19 cellular contexts compared by ENCODE assay signal in the genomic region with DNA sequence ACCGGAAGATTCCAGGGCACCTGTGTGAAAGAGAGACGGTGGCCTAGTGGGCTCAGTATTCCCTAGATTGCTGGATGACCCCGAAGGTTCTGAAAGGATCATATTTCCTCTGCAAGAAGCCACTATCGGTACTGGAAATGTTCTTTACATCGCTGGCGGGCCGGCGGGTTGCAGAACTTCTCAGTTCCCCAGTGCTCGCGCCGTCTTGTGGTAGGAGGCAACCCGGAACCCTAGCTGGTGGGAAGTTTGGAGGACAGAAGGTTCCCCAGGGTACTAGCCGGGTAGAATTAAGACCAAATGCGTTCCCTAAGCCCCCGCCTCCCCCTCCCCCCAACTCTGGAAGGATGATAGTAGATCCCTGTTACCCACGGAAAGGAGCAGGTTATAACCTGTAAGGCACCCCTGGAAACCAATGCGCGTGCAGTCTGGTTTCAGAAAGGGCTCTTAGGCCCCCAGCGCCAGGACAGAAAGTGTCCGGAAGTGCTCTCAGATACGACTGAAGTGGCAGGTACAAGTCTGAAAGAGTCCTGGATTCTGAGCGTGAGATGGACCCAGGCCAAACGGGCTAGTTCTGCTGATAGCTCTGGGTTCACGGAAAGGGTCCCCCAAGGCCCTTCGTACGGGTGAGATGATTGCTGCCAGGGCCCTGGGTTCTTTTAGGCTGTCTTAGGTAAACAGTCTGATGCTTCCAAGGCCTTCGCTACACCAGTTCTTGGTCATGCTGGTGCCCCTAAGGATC.
DNase-seq lines count a peak whose midpoint lies in the region; ATAC-seq and TF ChIP-seq lines count a peak whose summit lies in the region.
"Had no signal": no experiment of that assay in that cellular context is flagged by ENCODE, and none has a peak within 500 bp of the region (broad histone marks: within the 10 kb centered on the region; RNA-seq: fewer than 3 reads in every experiment).

No MANE protein-coding gene starts in this region.

- H3K36me3 ChIP-seq in right atrium auricular region = no peaks in the 10 kb centered on the region
- H3K36me3 ChIP-seq in heart left ventricle = no peaks in the 10 kb centered on the region
- H3K36me3 ChIP-seq: BE2C, BLaER1 had no signal

- no peak overlapping the region for H3K4me3 Mint-ChIP-seq in osteocyte (ENCODE audit: unreplicated experiment)
- H3K4me3 Mint-ChIP-seq: CD14-positive monocyte; CD4-positive, alpha-beta T cell; CD8-positive, alpha-beta T cell had no signal

- no peak overlapping the region for H3K4me3 ChIP-seq in right atrium auricular region
- no peak overlapping the region for H3K4me3 ChIP-seq in heart left ventricle
- H3K4me3 ChIP-seq: BLaER1 had no signal

- no peak for ATAC-seq in heart left ventricle
- ATAC-seq: CD8-positive, alpha-beta T cell had no signal

- no peaks in the 10 kb centered on the region for H3K4me1 ChIP-seq in right atrium auricular region
- no peaks in the 10 kb centered on the region for H3K4me1 ChIP-seq in heart left ventricle
- H3K4me1 ChIP-seq: BE2C, BLaER1, Caco-2 had no signal

- H3K9me3 Mint-ChIP-seq in osteocyte (ENCODE audit: unreplicated experiment) = peaks cover 16% of the 10 kb centered on the region
- H3K9me3 Mint-ChIP-seq: CD4-positive, alpha-beta T cell had no signal

- no peak for TF ChIP-seq CTCF in right atrium auricular region (IDR thresholded peaks at IDR 0.05)
- no peak for TF ChIP-seq CTCF in heart left ventricle (IDR thresholded peaks at IDR 0.05)
- no peak for TF ChIP-seq CTCF in osteocyte (IDR thresholded peaks at IDR 0.05)

- H3K9me3 ChIP-seq in right atrium auricular region (no peaks in the 10 kb centered on the region), heart left ventricle (peaks cover 0 to 6% (median 0%) of the 10 kb centered on the region in 12 donors)
- H3K9me3 ChIP-seq: BE2C, BLaER1, Caco-2 had no signal

- no peaks in the 10 kb centered on the region for H3K36me3 Mint-ChIP-seq in osteocyte (ENCODE audit: unreplicated experiment)
- H3K36me3 Mint-ChIP-seq: CD14-positive monocyte; CD8-positive, alpha-beta T cell had no signal

- DNase-seq in right atrium auricular region (ENCODE audit: low spot score) = peak; percentile 21
- no peak for DNase-seq in heart left ventricle
- peak; percentile 25 for DNase-seq in SHP77 treated with DMSO at 0.1 percent for 48 hours (lab: John Stamatoyannopoulos, UW)
- peak; percentile 77 for DNase-seq in osteocyte (ENCODE audit: extremely low spot score, unreplicated experiment)
- no peak for DNase-seq in CD1c-positive myeloid dendritic cell (ENCODE audit: extremely low spot score)
- no peak for DNase-seq in NCI-H2227 (lab: John Stamatoyannopoulos, UW; ENCODE audit: unreplicated experiment)
- no peak for DNase-seq in NCI-H1436 treated with DMSO at 0.1 percent for 48 hours (lab: John Stamatoyannopoulos, UW)
- DNase-seq: 8988T; ACHN; BE2C; C1 segment of cervical spinal cord; Caco-2; Calu3; CD4-positive, alpha-beta T cell; CD8-positive, alpha-beta T cell; DMS79 treated with DMSO at 0.1 percent for 48 hours; GF-D8 had no signal

- no peaks in the 10 kb centered on the region for H3K27me3 ChIP-seq in right atrium auricular region
- no peaks in the 10 kb centered on the region for H3K27me3 ChIP-seq in heart left ventricle
- H3K27me3 ChIP-seq: BE2C had no signal

- intact Hi-C loops in heart left ventricle (cut with DNase I) = no loop called here

- TF ChIP-seq POLR2A in heart left ventricle (IDR thresholded peaks at IDR 0.05) = no peak

- WGBS in heart left ventricle, 4 donors = 83 to 94% (median 89%) methylated on average over 24 to 27 of the region's 27 CpGs

- H3K27ac ChIP-seq in right atrium auricular region = no peak overlapping the region
- H3K27ac ChIP-seq in heart left ventricle = no peak overlapping the region
- H3K27ac ChIP-seq: BLaER1 had no signal

- H3K4me1 Mint-ChIP-seq in osteocyte (ENCODE audit: unreplicated experiment) = no peaks in the 10 kb centered on the region
- H3K4me1 Mint-ChIP-seq: CD14-positive monocyte had no signal

- H3K27ac Mint-ChIP-seq in osteocyte (ENCODE audit: unreplicated experiment) = no peak overlapping the region
- H3K27ac Mint-ChIP-seq: CD14-positive monocyte; CD4-positive, alpha-beta T cell; CD8-positive, alpha-beta T cell had no signal

- H3K27me3 Mint-ChIP-seq in osteocyte (ENCODE audit: unreplicated experiment) = no peaks in the 10 kb centered on the region
- H3K27me3 Mint-ChIP-seq: CD4-positive, alpha-beta T cell had no signal

Comparison
In these comparisons a context has a peak if more than half of its experiments do, and no peak if none do; other contexts are left out.
1. DNase-seq: peak in right atrium auricular region (single experiment), SHP77 treated with DMSO at 0.1 percent for 48 hours (single experiment) and osteocyte (single experiment); none in heart left ventricle (0 of 5), CD1c-positive myeloid dendritic cell (single experiment), NCI-H2227 (single experiment) and NCI-H1436 treated with DMSO at 0.1 percent for 48 hours (single experiment).